19 cellular contexts compared by ENCODE assay signal in the genomic region with DNA sequence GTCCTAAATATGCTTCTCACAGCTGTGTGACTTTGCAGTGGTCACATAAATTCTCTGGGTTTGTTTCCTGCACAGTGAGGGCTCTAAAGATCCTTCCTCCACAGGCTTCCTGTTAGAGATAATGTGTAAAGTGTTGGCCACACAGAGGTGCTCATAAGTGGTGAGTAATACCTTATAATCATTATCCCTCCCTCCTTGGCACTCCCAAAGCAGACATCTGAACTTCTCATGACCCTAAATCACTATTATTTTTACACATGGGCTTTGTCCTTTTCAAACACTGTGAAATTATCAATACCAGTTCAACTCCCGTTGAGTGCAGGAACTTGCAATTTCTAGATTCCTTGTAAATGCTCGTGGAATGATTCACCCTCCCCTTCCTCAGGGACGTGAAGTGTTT.
"Had no signal": no experiment of that assay in that cellular context is flagged by ENCODE, and none has a peak within 500 bp of the region (broad histone marks: within the 10 kb centered on the region; RNA-seq: fewer than 3 reads in every experiment).

No MANE protein-coding gene starts in this region.

- H3K9me3 Mint-ChIP-seq: type B pancreatic cell had no signal

- H3K27me3 Mint-ChIP-seq: activated naive CD4-positive, alpha-beta T cell treated with anti-CD3 and anti-CD28 coated beads, Interleukin-2, amount 50 U/mL, for 24 hours; stimulated activated naive CD8-positive, alpha-beta T cell treated with anti-CD3 and anti-CD28 coated beads, Interleukin-15, amount 100 ng/mL, for 72 hours; type B pancreatic cell had no signal

- DNase-seq: activated CD4-positive, CD25-positive, alpha-beta regulatory T cell treated with anti-CD3 and anti-CD28 coated beads, Interleukin-2, amount 50 U/mL, for 72 hours; activated CD8-positive, alpha-beta memory T cell treated with anti-CD3 and anti-CD28 coated beads for 24 hours; activated effector memory CD4-positive, alpha-beta T cell treated with anti-CD3 and anti-CD28 coated beads, Interleukin-2, amount 50 U/mL, for 16 hours; activated T-cell treated with anti-CD3 and anti-CD28 coated beads, Interleukin-2, amount 50 U/mL, for 72 hours; dermis blood vessel endothelial cell; effector memory CD4-positive, alpha-beta T cell; foreskin melanocyte; hypothalamus; kidney; mesendoderm; naive thymus-derived CD8-positive, alpha-beta T cell; right cardiac atrium; small intestine; stimulated activated CD4-positive, alpha-beta T cell treated with anti-CD3 and anti-CD28 coated beads, Interleukin-15, amount 100 ng/mL, for 24 hours; stimulated activated CD4-positive, alpha-beta T cell treated with anti-CD3 and anti-CD28 coated beads, Interleukin-2, amount 100 ng/mL, for 48 hours; stimulated activated naive CD8-positive, alpha-beta T cell treated with anti-CD3 and anti-CD28 coated beads, Interleukin-15, amount 100 ng/mL, for 72 hours; T1000 had no signal

- H3K27ac Mint-ChIP-seq: activated naive CD4-positive, alpha-beta T cell treated with anti-CD3 and anti-CD28 coated beads, Interleukin-2, amount 50 U/mL, for 24 hours; activated T-cell treated with anti-CD3 and anti-CD28 coated beads, Interleukin-2, amount 50 U/mL, for 72 hours; naive thymus-derived CD8-positive, alpha-beta T cell; stimulated activated naive CD8-positive, alpha-beta T cell treated with anti-CD3 and anti-CD28 coated beads, Interleukin-15, amount 100 ng/mL, for 72 hours; type B pancreatic cell had no signal

- H3K4me1 Mint-ChIP-seq: activated naive CD4-positive, alpha-beta T cell treated with anti-CD3 and anti-CD28 coated beads, Interleukin-2, amount 50 U/mL, for 24 hours; naive thymus-derived CD8-positive, alpha-beta T cell; stimulated activated naive CD8-positive, alpha-beta T cell treated with anti-CD3 and anti-CD28 coated beads, Interleukin-15, amount 100 ng/mL, for 72 hours had no signal

- ATAC-seq: activated T-cell treated with anti-CD3 and anti-CD28 coated beads, Interleukin-2, amount 50 U/mL, for 72 hours; naive thymus-derived CD8-positive, alpha-beta T cell; right cardiac atrium; stimulated activated naive CD8-positive, alpha-beta T cell treated with anti-CD3 and anti-CD28 coated beads, Interleukin-15, amount 100 ng/mL, for 72 hours had no signal

- H3K36me3 Mint-ChIP-seq: activated naive CD4-positive, alpha-beta T cell treated with anti-CD3 and anti-CD28 coated beads, Interleukin-2, amount 50 U/mL, for 24 hours; naive thymus-derived CD8-positive, alpha-beta T cell; type B pancreatic cell had no signal

- H3K4me3 Mint-ChIP-seq: activated naive CD4-positive, alpha-beta T cell treated with anti-CD3 and anti-CD28 coated beads, Interleukin-2, amount 50 U/mL, for 24 hours; activated T-cell treated with anti-CD3 and anti-CD28 coated beads, Interleukin-2, amount 50 U/mL, for 72 hours; naive thymus-derived CD8-positive, alpha-beta T cell; stimulated activated naive CD8-positive, alpha-beta T cell treated with anti-CD3 and anti-CD28 coated beads, Interleukin-15, amount 100 ng/mL, for 72 hours; type B pancreatic cell had no signal
